In the genomic region with DNA sequence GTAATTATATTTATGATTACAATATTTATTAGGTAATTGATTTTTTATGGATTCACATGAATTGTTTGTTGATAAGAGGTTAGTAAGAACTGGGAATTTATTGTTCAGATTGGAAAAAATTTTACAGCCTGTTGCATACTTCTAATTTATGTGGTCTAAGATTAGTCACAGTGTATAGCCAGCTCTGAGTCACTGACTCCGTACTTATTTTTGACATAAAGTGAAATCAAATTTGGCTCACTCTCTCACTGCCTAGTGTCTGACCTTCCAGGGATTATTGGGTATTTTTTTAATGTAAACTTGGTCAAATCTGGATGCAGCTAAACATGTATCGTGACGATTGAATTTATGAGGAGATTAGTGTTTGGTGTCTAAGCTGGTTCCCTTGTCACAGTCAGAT, we compare ENCODE assay signal across 13 cellular contexts.
A peak's percentile ranks its signal among the peaks of the same experiment; 100 is the strongest.
DNase-seq lines count a peak whose midpoint lies in the region; ATAC-seq, FAIRE-seq and TF ChIP-seq lines count a peak whose summit lies in the region.
"Had no signal": no experiment of that assay in that cellular context is flagged by ENCODE, and none has a peak within 500 bp of the region (broad histone marks: within the 10 kb centered on the region; RNA-seq: fewer than 3 reads in every experiment).

No MANE protein-coding gene starts in this region.

- TF ChIP-seq CTCF in AG04450 (IDR thresholded peaks at IDR 0.05; ENCODE audit: low read depth, low read length) (no peak), bronchial epithelial cell (IDR thresholded peaks at IDR 0.05; ENCODE audit: insufficient read depth, low read length, severe bottlenecking) (no peak), GM10266 (IDR thresholded peaks at IDR 0.05; ENCODE audit: control insufficient read depth, insufficient read depth, low read depth, missing control alignments) (no peak)

- CTCF ChIA-PET in AG04450 (lab: Charles Lee) = interaction anchor here (0.8 to 1.6 kb wide), 2 partner anchors 44 to 46 kb away, joined by 4 to 7 read pairs; no protein-coding TSS in a partner anchor

- FAIRE-seq in HTR-8/SVneo (lab: Jason Lieb, UNC) = peak; percentile 65
- FAIRE-seq in bronchial epithelial cell (lab: Jason Lieb, UNC) = no peak
- FAIRE-seq: GM12891, K562 had no signal

- POLR2A ChIA-PET in AG04450 (lab: Yijun Ruan, JAX) = no interaction called here

- H3K27me3 ChIP-seq in AG04450 (ENCODE audit: control insufficient read depth, insufficient read depth, low read length) = no peaks in the 10 kb centered on the region
- H3K27me3 ChIP-seq in bronchial epithelial cell (ENCODE audit: control insufficient read depth, insufficient read depth, low read length) = no peaks in the 10 kb centered on the region
- H3K27me3 ChIP-seq: spleen had no signal

- H3K4me3 ChIP-seq in AG04450 (ENCODE audit: low read depth, low read length) (no peak overlapping the region), bronchial epithelial cell (ENCODE audit: low read depth, low read length) (no peak overlapping the region)
- H3K4me3 ChIP-seq: K562, spleen had no signal

- no peaks in the 10 kb centered on the region for H3K36me3 ChIP-seq in bronchial epithelial cell (ENCODE audit: control insufficient read depth, insufficient read depth, low read length)
- H3K36me3 ChIP-seq: spleen had no signal

- no peaks in the 10 kb centered on the region for H3K9me3 ChIP-seq in AG04450 (ENCODE audit: control insufficient read depth, insufficient read depth, low read length)
- H3K9me3 ChIP-seq: spleen had no signal

- no peak for ATAC-seq in HG03378 (IDR thresholded peaks at IDR 0.05; ENCODE audit: unreplicated experiment)
- no peak for ATAC-seq in GM19351 (IDR thresholded peaks at IDR 0.05; ENCODE audit: unreplicated experiment)
- ATAC-seq: K562 had no signal

- peak; percentile 53 for DNase-seq in AG04450 (ENCODE audit: low read depth, low spot score)
- peak; percentile 57 for DNase-seq in HTR-8/SVneo (ENCODE audit: insufficient read length, low spot score)
- peak; percentile 83 for DNase-seq in bronchial epithelial cell (ENCODE audit: low read depth)
- peak; percentile 52 for DNase-seq in kidney glomerular epithelial cell (lab: John Stamatoyannopoulos, UW)
- no peak for DNase-seq in GM10266 (ENCODE audit: extremely low spot score)
- DNase-seq in ureter (ENCODE audit: low spot score) = no peak
- DNase-seq: glutamatergic neuron, spleen, T-helper 1 cell had no signal

- no peak overlapping the region for H3K27ac ChIP-seq in AG04450 (ENCODE audit: low read depth, low read length)
- H3K27ac ChIP-seq: spleen had no signal

Comparison
In these comparisons a context has a peak if more than half of its experiments do, and no peak if none do; other contexts are left out.
1. DNase-seq: peak in AG04450 (single experiment), HTR-8/SVneo (single experiment), bronchial epithelial cell (single experiment) and kidney glomerular epithelial cell (single experiment); none in GM10266 (single experiment) and ureter (single experiment).